In the genomic region with DNA sequence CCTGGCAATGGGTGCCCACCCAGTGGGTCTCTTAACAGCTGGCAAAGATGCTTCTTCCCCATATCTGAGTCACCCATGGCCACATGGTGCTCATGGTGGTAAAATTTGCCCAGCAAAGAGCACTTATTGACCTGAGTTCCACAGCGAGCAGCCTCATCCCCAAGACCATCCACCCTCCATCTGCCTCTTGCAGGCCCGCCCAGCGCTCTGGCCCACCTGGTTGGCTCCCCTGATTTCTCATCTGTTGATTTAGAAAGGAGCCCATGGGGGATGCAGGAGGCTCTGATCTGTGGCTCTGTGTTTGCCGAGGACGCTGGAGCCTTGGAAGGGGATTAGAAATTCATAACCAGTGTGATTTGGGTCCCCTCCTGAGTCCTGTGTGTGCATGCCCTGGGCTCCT, we compare ENCODE assay signal across 23 cellular contexts.
A peak's percentile ranks its signal among the peaks of the same experiment; 100 is the strongest.
DNase-seq lines count a peak whose midpoint lies in the region; ATAC-seq and TF ChIP-seq lines count a peak whose summit lies in the region.
"Had no signal": no experiment of that assay in that cellular context is flagged by ENCODE, and none has a peak within 500 bp of the region (broad histone marks: within the 10 kb centered on the region; RNA-seq: fewer than 3 reads in every experiment).

No MANE protein-coding gene starts in this region.

- 87 to 93% (median 91%) methylated on average over 5 of the region's 5 CpGs for WGBS in spleen, 5 donors
- 58% methylated on average over 5 of the region's 5 CpGs for WGBS in GM23248 (ENCODE audit: low coverage in 1 of 2, low lambda C conversion rate in 2 of 2, missing lambda C conversion rate in 2 of 2), 2 experiments

- H3K36me3 ChIP-seq in spleen (no peaks in the 10 kb centered on the region), GM23248 (ENCODE audit: low read depth) (no peaks in the 10 kb centered on the region)
- H3K36me3 ChIP-seq: BE2C, BLaER1 had no signal

- H2AFZ ChIP-seq in GM23248 = no peak overlapping the region

- no peak overlapping the region for H3K9ac ChIP-seq in GM23248
- H3K9ac ChIP-seq: BLaER1 had no signal

- H3K4me2 ChIP-seq in GM23248 (ENCODE audit: unreplicated experiment) = no peak overlapping the region
- H3K4me2 ChIP-seq: BLaER1 had no signal

- H3K9me3 ChIP-seq in spleen (no peaks in the 10 kb centered on the region), GM23248 (ENCODE audit: low read depth) (no peaks in the 10 kb centered on the region)
- H3K9me3 ChIP-seq: BE2C, BLaER1 had no signal

- no peaks in the 10 kb centered on the region for H3K79me2 ChIP-seq in GM23248 (ENCODE audit: insufficient read depth)

- in situ Hi-C loops in GM23248 (cut with MboI) = no loop called here

- no peak for ATAC-seq in HG03520 (IDR thresholded peaks at IDR 0.05; ENCODE audit: unreplicated experiment)

- intact Hi-C loops in spleen (cut with DNase I; ENCODE audit: low total_unique reads) = no loop called here

- DNase-seq in coronary artery (ENCODE audit: low spot score) (peak; percentile 56), islet precursor cell (peak; percentile 22), mesenteric fat pad (ENCODE audit: low spot score) (peak; percentile 67), spleen (peak; percentile 22), GM10266 (ENCODE audit: extremely low spot score) (no peak), GM23248 (no peak)
- no peak for DNase-seq in activated CD4-positive, alpha-beta T cell treated with anti-CD3 and anti-CD28 coated beads for 1 hour
- DNase-seq: 8988T; ACHN; C1 segment of cervical spinal cord; CD4-positive, alpha-beta memory T cell; CD4-positive, CD25-positive, alpha-beta regulatory T cell; CD8-positive, alpha-beta memory T cell; COR-L47; DMS 273 treated with DMSO at 0.1 percent for 48 hours; DMS153; DMS53; DMS79; EL; GDM1 had no signal

- peaks cover 0 to 62% (median 0%) of the 10 kb centered on the region in 7 donors for H3K27me3 ChIP-seq in spleen (replicated peaks in 1 of 7)
- no peaks in the 10 kb centered on the region; the same call in 1 of the 2 replicates for H3K27me3 ChIP-seq in GM23248 (replicated peaks; ENCODE audit: insufficient read depth)
- H3K27me3 ChIP-seq: BE2C, BLaER1 had no signal

- no peak overlapping the region for H3K27ac ChIP-seq in coronary artery
- H3K27ac ChIP-seq in spleen = no peak overlapping the region
- no peak overlapping the region for H3K27ac ChIP-seq in GM23248
- H3K27ac ChIP-seq: BLaER1 had no signal

- H3K9me2 ChIP-seq in GM23248 (ENCODE audit: insufficient read depth) = no peaks in the 10 kb centered on the region

- TF ChIP-seq POLR2A in spleen (IDR thresholded peaks at IDR 0.05) = no peak

- no peak overlapping the region for H3K4me3 ChIP-seq in coronary artery
- H3K4me3 ChIP-seq in spleen = no peak overlapping the region
- no peak overlapping the region for H3K4me3 ChIP-seq in GM23248
- H3K4me3 ChIP-seq: BLaER1 had no signal

- no peaks in the 10 kb centered on the region for H4K20me1 ChIP-seq in GM23248 (ENCODE audit: insufficient read depth)
- H4K20me1 ChIP-seq: BLaER1 had no signal

- H3K4me1 ChIP-seq in spleen (no peaks in the 10 kb centered on the region), GM23248 (ENCODE audit: insufficient read depth) (no peaks in the 10 kb centered on the region)
- H3K4me1 ChIP-seq: BE2C had no signal

- H3F3A ChIP-seq in GM23248 (ENCODE audit: insufficient read depth) = no peaks in the 10 kb centered on the region

- no peak for TF ChIP-seq CTCF in coronary artery (IDR thresholded peaks at IDR 0.05)
- no peak for TF ChIP-seq CTCF in spleen (IDR thresholded peaks at IDR 0.05 in 8 of 11, conservative IDR thresholded peaks at IDR 0.05 in 3 of 11)
- TF ChIP-seq CTCF in GM10266 (IDR thresholded peaks at IDR 0.05; ENCODE audit: control insufficient read depth, insufficient read depth, low read depth, missing control alignments) = no peak

Comparison
In these comparisons a context has a peak if more than half of its experiments do, and no peak if none do; other contexts are left out.
1. DNase-seq: peak in coronary artery (single experiment), islet precursor cell (single experiment), mesenteric fat pad (single experiment) and spleen (single experiment); none in GM10266 (single experiment), activated CD4-positive, alpha-beta T cell treated with anti-CD3 and anti-CD28 coated beads for 1 hour (single experiment) and GM23248 (single experiment).